ENCODE assay signal across 23 cellular contexts in genomic region chr1:112506731-112507130, GRCh38. TPM values are rescaled to one million over a fixed set of nuclear protein-coding genes. Genes with fewer than 3 reads are reported as not detected.
"Had no signal": no experiment of that assay in that cellular context is flagged by ENCODE, and none has a peak within 500 bp of the region (broad histone marks: within the 10 kb centered on the region; RNA-seq: fewer than 3 reads in every experiment).

No MANE protein-coding gene starts in this region.

- H3K27ac ChIP-seq: colonic mucosa, dorsolateral prefrontal cortex, right atrium auricular region, upper lobe of right lung had no signal

- H3K27ac Mint-ChIP-seq: activated CD4-positive, alpha-beta T cell treated with anti-CD3 and anti-CD28 coated beads, Interleukin-2, amount 10 ng/mL, durations not matched to agents 7 days and 5 days; activated CD8-positive, alpha-beta memory T cell treated with anti-CD3 and anti-CD28 coated beads, Interleukin-2, amount 10 ng/mL, durations not matched to agents 7 days and 5 days; activated CD8-positive, alpha-beta T cell treated with anti-CD3 and anti-CD28 coated beads for 36 hours; activated naive CD8-positive, alpha-beta T cell treated with anti-CD3 and anti-CD28 coated beads, Interleukin-2, amount 50 U/mL, for 24 hours; effector memory CD8-positive, alpha-beta T cell; immature natural killer cell; progenitor cell of endocrine pancreas had no signal

- H3K36me3 Mint-ChIP-seq: activated CD8-positive, alpha-beta memory T cell treated with anti-CD3 and anti-CD28 coated beads, Interleukin-2, amount 10 ng/mL, durations not matched to agents 7 days and 5 days; immature natural killer cell had no signal

- H3K4me3 ChIP-seq: colonic mucosa, dorsolateral prefrontal cortex, lung, right atrium auricular region, upper lobe of right lung had no signal

- H3K36me3 ChIP-seq: colonic mucosa, right atrium auricular region, upper lobe of right lung had no signal

- ATAC-seq: activated CD8-positive, alpha-beta memory T cell treated with anti-CD3 and anti-CD28 coated beads, Interleukin-2, amount 10 ng/mL, durations not matched to agents 7 days and 5 days; activated CD8-positive, alpha-beta T cell treated with anti-CD3 and anti-CD28 coated beads for 36 hours; activated naive CD8-positive, alpha-beta T cell treated with anti-CD3 and anti-CD28 coated beads, Interleukin-2, amount 50 U/mL, for 24 hours; effector memory CD8-positive, alpha-beta T cell; esophagus mucosa; left lobe of liver; stimulated activated naive CD8-positive, alpha-beta T cell treated with anti-CD3 and anti-CD28 coated beads, Interleukin-15, Interleukin-2, amounts not matched to agents 100 U/mL and 50 U/mL, for 24 hours; upper lobe of right lung had no signal

- H3K27me3 ChIP-seq: right atrium auricular region had no signal

- H3K9me3 Mint-ChIP-seq: activated CD4-positive, alpha-beta T cell treated with anti-CD3 and anti-CD28 coated beads, Interleukin-2, amount 10 ng/mL, durations not matched to agents 7 days and 5 days; activated CD8-positive, alpha-beta T cell treated with anti-CD3 and anti-CD28 coated beads for 36 hours; activated naive CD8-positive, alpha-beta T cell treated with anti-CD3 and anti-CD28 coated beads, Interleukin-2, amount 50 U/mL, for 24 hours; effector memory CD8-positive, alpha-beta T cell had no signal

- H3K9me3 ChIP-seq: colonic mucosa, right atrium auricular region, upper lobe of right lung had no signal

- H3K4me1 ChIP-seq: colonic mucosa had no signal

- DNase-seq: activated CD4-positive, alpha-beta T cell treated with anti-CD3 and anti-CD28 coated beads, Interleukin-2, amount 10 ng/mL, durations not matched to agents 7 days and 5 days; activated CD4-positive, CD25-positive, alpha-beta regulatory T cell treated with anti-CD3 and anti-CD28 coated beads, Interleukin-2, amount 50 U/mL, for 72 hours; activated CD8-positive, alpha-beta memory T cell treated with anti-CD3 and anti-CD28 coated beads, Interleukin-2, amount 10 ng/mL, durations not matched to agents 7 days and 5 days; activated CD8-positive, alpha-beta T cell treated with anti-CD3 and anti-CD28 coated beads for 36 hours; activated effector memory CD4-positive, alpha-beta T cell treated with anti-CD3 and anti-CD28 coated beads, Interleukin-2, amount 50 U/mL, for 16 hours; activated naive CD4-positive, alpha-beta T cell treated with anti-CD3 and anti-CD28 coated beads, Interleukin-2, amount 50 U/mL, for 16 hours; activated naive CD8-positive, alpha-beta T cell treated with anti-CD3 and anti-CD28 coated beads, Interleukin-2, amount 50 U/mL, for 24 hours; activated T-cell treated with anti-CD3 and anti-CD28 coated beads for 4 hours; anterior cingulate cortex; colonic mucosa; dorsolateral prefrontal cortex; effector memory CD8-positive, alpha-beta T cell; foreskin melanocyte; immature natural killer cell; stimulated activated CD4-positive, alpha-beta T cell treated with anti-CD3 and anti-CD28 coated beads, Interleukin-4, amount 100 ng/mL, for 24 hours; stimulated activated naive CD8-positive, alpha-beta T cell treated with anti-CD3 and anti-CD28 coated beads, Interleukin-15, Interleukin-2, amounts not matched to agents 100 U/mL and 50 U/mL, for 24 hours; upper lobe of right lung had no signal

RNA-seq across cellular contexts. Expression of gene WNT2B, which starts 2.0 kb away (rescaled TPM):
- total RNA-seq: activated CD4-positive, alpha-beta T cell treated with anti-CD3 and anti-CD28 coated beads, Interleukin-2, amount 10 ng/mL, durations not matched to agents 7 days and 5 days; activated CD8-positive, alpha-beta T cell treated with anti-CD3 and anti-CD28 coated beads for 36 hours; T-helper 2 cell treated with Interferon-gamma antibody and Interleukin-4, amounts not matched to agents 100 ng/mL and 5 ng/mL, for 36 hours had no signal
